8 cellular contexts compared by ENCODE assay signal in the genomic region with DNA sequence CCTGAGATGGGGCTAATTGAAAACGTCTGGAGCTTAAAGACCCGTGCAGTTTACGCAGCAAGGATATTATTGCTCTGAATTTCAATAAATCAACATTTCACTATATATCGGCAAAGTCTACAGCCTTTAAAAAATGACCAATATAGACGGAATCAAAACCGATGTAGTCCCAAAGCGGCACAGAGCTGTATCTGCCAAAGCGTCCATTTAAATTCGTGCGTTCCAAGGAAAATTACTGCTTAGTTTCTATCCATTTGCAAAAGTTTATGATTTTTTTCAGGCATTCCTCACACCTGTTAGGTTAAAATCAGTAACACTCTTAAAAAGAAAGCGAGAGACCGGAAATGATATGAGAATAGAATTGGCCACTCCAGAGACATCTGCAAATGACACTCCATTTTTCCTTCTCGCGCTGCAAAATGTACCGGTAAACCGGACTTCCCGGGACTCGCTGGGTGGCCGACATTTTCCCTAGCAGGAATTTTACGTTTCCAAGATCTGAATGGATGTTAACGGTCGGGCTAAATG. TPM values are rescaled to one million over a fixed set of nuclear protein-coding genes. Genes with fewer than 3 reads are reported as not detected.
DNase-seq lines count a peak whose midpoint lies in the region; ATAC-seq and TF ChIP-seq lines count a peak whose summit lies in the region.

No MANE protein-coding gene starts in this region.

- peaks cover 24% of the 10 kb centered on the region for H3K4me1 Mint-ChIP-seq in T-helper 2 cell treated with Interferon-gamma antibody and Interleukin-4, amounts not matched to agents 5 μg/mL and 100 μg/mL, for 36 hours (ENCODE audit: low read depth)
- H3K4me1 Mint-ChIP-seq in progenitor cell of endocrine pancreas (ENCODE audit: low read depth) = peaks cover 31% of the 10 kb centered on the region

- peak; percentile 7 for ATAC-seq in HG03103 (IDR thresholded peaks at IDR 0.05; ENCODE audit: low read depth, unreplicated experiment)
- no peak for ATAC-seq in GM18519 (IDR thresholded peaks at IDR 0.05; ENCODE audit: low FRiP score, unreplicated experiment)

- H3K4me3 Mint-ChIP-seq in T-helper 2 cell treated with Interferon-gamma antibody and Interleukin-4, amounts not matched to agents 5 μg/mL and 100 μg/mL, for 36 hours = peak overlapping the region; percentile 98
- H3K4me3 Mint-ChIP-seq in progenitor cell of endocrine pancreas (ENCODE audit: low read depth) = peak overlapping the region; percentile 99

- DNase-seq in NOMO-1 treated with DMSO at 0.1 percent for 48 hours (lab: John Stamatoyannopoulos, UW; ENCODE audit: unreplicated experiment) (peak; percentile 58), NOMO-1 treated with dmso at 0.1 percent for 144 hours (lab: John Stamatoyannopoulos, UW; ENCODE audit: unreplicated experiment) (no peak), germinal center (ENCODE audit: low spot score) (peak; percentile 24), progenitor cell of endocrine pancreas (ENCODE audit: low spot score, unreplicated experiment) (no peak), NCI-H69 (lab: John Stamatoyannopoulos, UW) (no peak)
- DNase-seq in T-helper 2 cell treated with Interferon-gamma antibody and Interleukin-4, amounts not matched to agents 5 μg/mL and 100 μg/mL, for 36 hours (ENCODE audit: low spot score) = no peak

- H3K27ac Mint-ChIP-seq in T-helper 2 cell treated with Interferon-gamma antibody and Interleukin-4, amounts not matched to agents 5 μg/mL and 100 μg/mL, for 36 hours = peak overlapping the region; percentile 99
- H3K27ac Mint-ChIP-seq in progenitor cell of endocrine pancreas = peak overlapping the region; percentile 100

- H3K27me3 Mint-ChIP-seq in T-helper 2 cell treated with Interferon-gamma antibody and Interleukin-4, amounts not matched to agents 5 μg/mL and 100 μg/mL, for 36 hours (ENCODE audit: low read depth) = no peaks in the 10 kb centered on the region
- H3K27me3 Mint-ChIP-seq in progenitor cell of endocrine pancreas = peaks cover 17% of the 10 kb centered on the region

- no peaks in the 10 kb centered on the region for H3K9me3 Mint-ChIP-seq in T-helper 2 cell treated with Interferon-gamma antibody and Interleukin-4, amounts not matched to agents 5 μg/mL and 100 μg/mL, for 36 hours
- H3K9me3 Mint-ChIP-seq in progenitor cell of endocrine pancreas (ENCODE audit: low read depth) = no peaks in the 10 kb centered on the region

- peaks cover 40% of the 10 kb centered on the region for H3K36me3 Mint-ChIP-seq in T-helper 2 cell treated with Interferon-gamma antibody and Interleukin-4, amounts not matched to agents 5 μg/mL and 100 μg/mL, for 36 hours (ENCODE audit: low read depth)
- peaks cover 34% of the 10 kb centered on the region for H3K36me3 Mint-ChIP-seq in progenitor cell of endocrine pancreas (ENCODE audit: insufficient read depth)

- TF ChIP-seq CTCF in progenitor cell of endocrine pancreas (IDR thresholded peaks at IDR 0.05; ENCODE audit: unreplicated experiment) = no peak

RNA-seq across cellular contexts. Expression of a gene that starts 0.8 kb away (rescaled TPM):
- 498 and 504 TPM in 2 replicates for total RNA-seq in progenitor cell of endocrine pancreas

RNA-seq across cellular contexts. Expression of a gene that starts 23.7 kb away (rescaled TPM):
- total RNA-seq in progenitor cell of endocrine pancreas = 51.3 and 54.3 TPM in 2 replicates

RNA-seq across cellular contexts. Expression of a gene that starts 59.9 kb away (rescaled TPM):
- not detected in 2 replicates for total RNA-seq in progenitor cell of endocrine pancreas

Comparison
In these comparisons a context has a peak if more than half of its experiments do, and no peak if none do; other contexts are left out.
1. DNase-seq: peak in NOMO-1 treated with DMSO at 0.1 percent for 48 hours (single experiment) and germinal center (single experiment); none in NOMO-1 treated with dmso at 0.1 percent for 144 hours (single experiment), T-helper 2 cell treated with Interferon-gamma antibody and Interleukin-4, amounts not matched to agents 5 μg/mL and 100 μg/mL, for 36 hours (single experiment), progenitor cell of endocrine pancreas (single experiment) and NCI-H69 (single experiment).